8 cellular contexts compared by ENCODE assay signal in the genomic region with DNA sequence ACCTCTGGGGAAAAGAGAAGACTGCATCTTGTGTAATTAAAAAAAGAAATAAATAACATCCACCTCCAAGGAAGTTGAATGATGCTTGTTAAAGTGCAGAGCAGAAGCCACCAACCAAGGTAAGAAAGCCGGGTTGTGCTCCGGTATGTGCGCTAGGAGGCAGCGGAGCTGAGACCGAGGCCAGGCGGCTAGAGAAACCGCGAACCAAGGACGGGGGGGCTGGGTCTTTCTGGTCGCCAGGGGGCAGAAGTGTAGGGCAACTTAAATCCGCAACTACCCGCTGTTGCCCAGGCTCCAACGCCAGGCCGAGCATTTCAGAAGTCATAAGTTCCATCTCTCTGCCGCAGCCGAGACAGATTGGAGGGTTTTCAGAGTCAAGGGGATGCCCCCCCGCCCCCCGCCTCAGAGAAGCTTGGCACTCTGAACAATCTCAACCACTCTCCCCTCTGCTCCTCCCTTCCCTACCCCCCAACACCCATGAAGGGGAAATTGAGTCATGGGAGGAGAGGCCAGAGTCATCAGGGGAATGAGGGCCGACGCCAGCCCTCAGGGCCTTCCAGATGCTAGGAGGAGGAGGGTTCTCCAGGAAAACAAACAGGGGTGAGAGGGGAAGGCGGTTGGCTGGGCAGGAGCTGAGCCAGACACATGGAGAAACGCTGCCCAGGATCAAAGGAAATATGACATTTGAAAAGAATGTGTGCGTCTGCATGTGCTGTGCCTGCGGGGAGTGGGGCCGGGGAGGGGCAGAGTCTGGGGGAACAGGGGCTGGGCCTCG. TPM values are rescaled to one million over a fixed set of nuclear protein-coding genes. Genes with fewer than 3 reads are reported as not detected.
A peak's percentile ranks its signal among the peaks of the same experiment; 100 is the strongest.
DNase-seq lines count a peak whose midpoint lies in the region; FAIRE-seq and TF ChIP-seq lines count a peak whose summit lies in the region.

No MANE protein-coding gene starts in this region.

- peak overlapping the region; percentile 63 for H3K4me3 ChIP-seq in fibroblast of the aortic adventitia (ENCODE audit: low read depth, low read length)
- peak overlapping the region; percentile 58 to 71 (median 64) for H3K4me3 ChIP-seq in stomach

- peaks cover 9% of the 10 kb centered on the region for H3K27me3 Mint-ChIP-seq in nephron (ENCODE audit: low read depth)

- H3K36me3 Mint-ChIP-seq in nephron (ENCODE audit: low read depth) = no peaks in the 10 kb centered on the region

- 2 to 3% (median 3%) methylated on average over 24 to 26 of the region's 26 CpGs for WGBS in stomach, 5 donors

- no peaks in the 10 kb centered on the region for H3K9me3 ChIP-seq in stomach

- no peak for DNase-seq in GM18507 (ENCODE audit: extremely low spot score, insufficient read length, low read depth)
- peak; percentile 76 for DNase-seq in HuH-7.5 (ENCODE audit: low spot score)
- DNase-seq in RCC 7860 (ENCODE audit: low spot score) = peak; percentile 16
- peak; percentile 36 for DNase-seq in activated effector memory CD4-positive, alpha-beta T cell treated with Interleukin-2 at 50 U/mL for 16 hours
- peak; percentile 96 for DNase-seq in fibroblast of the aortic adventitia (ENCODE audit: low read depth)
- peak; percentile 91 for DNase-seq in stomach

- TF ChIP-seq CTCF in 22Rv1 (IDR thresholded peaks at IDR 0.05) (peak; percentile 91), fibroblast of the aortic adventitia (IDR thresholded peaks at IDR 0.05; ENCODE audit: insufficient read depth, low read length) (peak; percentile 89), nephron (IDR thresholded peaks at IDR 0.05; ENCODE audit: unreplicated experiment in 3 of 3) (peak; percentile 85 to 91 (median 90)), stomach (IDR thresholded peaks at IDR 0.05) (peak in 5 of 7 experiments; percentile 71 to 98 (median 89))

- peak overlapping the region; percentile 97 for H3K27ac ChIP-seq in 22Rv1
- H3K27ac ChIP-seq in stomach = peak overlapping the region; percentile 81 to 97 (median 92)

- peak overlapping the region; percentile 99 to 100 (median 100) for H3K27ac Mint-ChIP-seq in nephron

- H3K4me3 Mint-ChIP-seq in nephron = peak overlapping the region; percentile 83 to 95 (median 92)

- TF ChIP-seq POLR2A in stomach (IDR thresholded peaks at IDR 0.05) = no peak

- intact Hi-C loops in stomach (cut with DNase I; ENCODE audit: low total_unique reads) = loop anchor here (5.0 kb wide), 1 partner anchor 52 kb away; no protein-coding TSS in a partner anchor

- TF ChIP-seq EP300 in stomach (IDR thresholded peaks at IDR 0.05) = no peak

- H3K4me1 Mint-ChIP-seq in nephron = peaks cover 31% of the 10 kb centered on the region

- H3K9me3 Mint-ChIP-seq in nephron = no peaks in the 10 kb centered on the region

- H3K36me3 ChIP-seq in stomach = no peaks in the 10 kb centered on the region

- H3K27me3 ChIP-seq in stomach = peaks cover 0 to 44% (median 0%) of the 10 kb centered on the region in 3 donors

- FAIRE-seq in GM18507 (lab: Jason Lieb, UNC) = peak; percentile 90
- FAIRE-seq in RCC 7860 (lab: Jason Lieb, UNC) = no peak

- peaks cover 31 to 59% (median 50%) of the 10 kb centered on the region in 4 donors for H3K4me1 ChIP-seq in stomach

RNA-seq across cellular contexts. Expression of a gene that starts 2.2 kb away (rescaled TPM):
- total RNA-seq in fibroblast of the aortic adventitia (ENCODE audit: low replicate concordance) (77.9 and 221 TPM in 2 replicates), stomach (10 to 100 TPM; 20.1 to 64.8 (median 33.0) TPM)
- 100 to 1,000 TPM in 1 of 3 donors, 10 to 100 TPM in 2; 71.4 to 119 (median 99.0) TPM for polyA plus RNA-seq in stomach

RNA-seq across cellular contexts. Expression of a gene that starts 26.0 kb away (rescaled TPM):
- total RNA-seq in fibroblast of the aortic adventitia (ENCODE audit: low replicate concordance) (0.99 and 3.0 TPM in 2 replicates), stomach (10 to 100 TPM in 4 of 5 donors, 1 to 10 TPM in 1; 6.4 to 42.6 (median 12.5) TPM)
- polyA plus RNA-seq in stomach = 10 to 100 TPM; 12.7 to 18.3 (median 14.3) TPM

RNA-seq across cellular contexts. Expression of a gene that starts 30.9 kb away (rescaled TPM):
- total RNA-seq in fibroblast of the aortic adventitia (ENCODE audit: low replicate concordance) (1.2 and 6.3 TPM in 2 replicates), stomach (100 to 1,000 TPM in 1 of 5 donors, 10 to 100 TPM in 4; 18.2 to 118 (median 33.3) TPM)
- polyA plus RNA-seq in stomach = 10 to 100 TPM; 15.2 to 18.9 (median 18.8) TPM

RNA-seq across cellular contexts. Expression of a gene that starts 33.0 kb away (rescaled TPM):
- total RNA-seq in fibroblast of the aortic adventitia (ENCODE audit: low replicate concordance) = 14.1 and 45.1 TPM in 2 replicates
- 10 to 100 TPM in 2 of 5 donors, 1 to 10 TPM in 3; 2.9 to 16.0 (median 8.1) TPM for total RNA-seq in stomach
- polyA plus RNA-seq in stomach = 1 to 10 TPM; 2.3 to 3.3 (median 2.3) TPM

RNA-seq across cellular contexts. Expression of a gene that starts 54.5 kb away (rescaled TPM):
- total RNA-seq in fibroblast of the aortic adventitia (ENCODE audit: low replicate concordance) = 0.98 and 1.5 TPM in 2 replicates
- 10 to 100 TPM in 3 of 5 donors, 1 to 10 TPM in 1, not detected in 1; 3.3 to 92.8 (median 24.6) TPM for total RNA-seq in stomach
- polyA plus RNA-seq in stomach = 10 to 100 TPM in 1 of 3 donors, 1 to 10 TPM in 2; 1.4 to 67.2 (median 4.1) TPM
